Comparison of ENCODE assay signal across 30 cellular contexts in genomic region chr5:66423484-66423883, GRCh38.
"Had no signal": no experiment of that assay in that cellular context is flagged by ENCODE, and none has a peak within 500 bp of the region (broad histone marks: within the 10 kb centered on the region; RNA-seq: fewer than 3 reads in every experiment).

No MANE protein-coding gene starts in this region.

- H3K27ac ChIP-seq: ascending aorta, cardiac muscle cell, VCaP had no signal

- FAIRE-seq: bronchial epithelial cell had no signal

- DNase-seq: activated CD4-positive, alpha-beta memory T cell treated with anti-CD3 and anti-CD28 coated beads, Interleukin-2, amount 10 ng/mL, durations not matched to agents 7 days and 5 days; activated CD4-positive, alpha-beta T cell treated with anti-CD3 and anti-CD28 coated beads for 1 hour; activated CD4-positive, alpha-beta T cell treated with anti-CD3 and anti-CD28 coated beads for 36 hours; activated CD4-positive, alpha-beta T cell treated with anti-CD3 and anti-CD28 coated beads for 48 hours; activated CD4-positive, alpha-beta T cell treated with anti-CD3 and anti-CD28 coated beads, Interleukin-2, amount 10 ng/mL, durations not matched to agents 7 days and 5 days; activated CD4-positive, alpha-beta T cell treated with anti-CD3 and anti-CD28 coated beads, Interleukin-2, amount 50 U/mL, for 48 hours; activated CD4-positive, CD25-positive, alpha-beta regulatory T cell; activated CD8-positive, alpha-beta memory T cell treated with anti-CD3 and anti-CD28 coated beads for 24 hours; activated CD8-positive, alpha-beta memory T cell treated with anti-CD3 and anti-CD28 coated beads, Interleukin-2, amount 10 ng/mL, durations not matched to agents 7 days and 5 days; activated CD8-positive, alpha-beta memory T cell treated with anti-CD3 and anti-CD28 coated beads, Interleukin-2, amount 50 U/mL, for 48 hours; activated CD8-positive, alpha-beta T cell treated with anti-CD3 and anti-CD28 coated beads, Interleukin-2, amount 10 ng/mL, durations not matched to agents 7 days and 5 days; activated effector memory CD4-positive, alpha-beta T cell treated with Interleukin-2 at 50 U/mL for 16 hours; activated gamma-delta T cell; activated naive CD4-positive, alpha-beta T cell treated with anti-CD3 and anti-CD28 coated beads, Interleukin-2, amount 10 ng/mL, durations not matched to agents 7 days and 5 days; activated naive CD4-positive, alpha-beta T cell treated with Interleukin-2 at 50 U/mL for 16 hours; activated naive CD8-positive, alpha-beta T cell treated with anti-CD3 and anti-CD28 coated beads, Interleukin-2, amount 10 ng/mL, durations not matched to agents 7 days and 5 days; activated naive CD8-positive, alpha-beta T cell treated with anti-CD3 and anti-CD28 coated beads, Interleukin-2, amount 50 U/mL, for 24 hours; activated T-cell treated with anti-CD3 and anti-CD28 coated beads, Interleukin-2, amount 50 U/mL, for 24 hours; activated T-cell treated with anti-CD3 and anti-CD28 coated beads, Interleukin-2, amount 50 U/mL, for 48 hours; amygdala; anterior cingulate cortex; caudate nucleus; cerebellar nuclear complex; T-helper 2 cell; T-helper 9 cell had no signal

- ATAC-seq: activated CD4-positive, alpha-beta T cell treated with anti-CD3 and anti-CD28 coated beads for 36 hours; activated CD4-positive, CD25-positive, alpha-beta regulatory T cell treated with anti-CD3 and anti-CD28 coated beads, Interleukin-2, amount 50 U/mL, for 24 hours; activated CD8-positive, alpha-beta memory T cell treated with anti-CD3 and anti-CD28 coated beads, Interleukin-2, amount 10 ng/mL, durations not matched to agents 7 days and 5 days; activated CD8-positive, alpha-beta T cell treated with anti-CD3 and anti-CD28 coated beads, Interleukin-2, amount 10 ng/mL, durations not matched to agents 7 days and 5 days; activated naive CD8-positive, alpha-beta T cell treated with anti-CD3 and anti-CD28 coated beads, Interleukin-2, amount 50 U/mL, for 24 hours had no signal

- H3K4me1 ChIP-seq: ascending aorta had no signal

- H3K4me3 ChIP-seq: ascending aorta, cardiac muscle cell had no signal

- H3K27me3 ChIP-seq: ascending aorta had no signal

- H3K36me3 ChIP-seq: ascending aorta, cardiac muscle cell had no signal
